ENCODE assay signal across 8 cellular contexts in genomic region chrX:47482512-47483309, GRCh38. TPM values are rescaled to one million over a fixed set of nuclear protein-coding genes. Genes with fewer than 3 reads are reported as not detected.
DNase-seq lines count a peak whose midpoint lies in the region; ATAC-seq, FAIRE-seq and TF ChIP-seq lines count a peak whose summit lies in the region.

Gene ZNF41 (minus strand): TSS chrX:47483222. CDS start chrX:47467481, 15,741 bp downstream.

- peak; percentile 86 for ATAC-seq in GM19043 (IDR thresholded peaks at IDR 0.05; ENCODE audit: low read depth, unreplicated experiment)
- ATAC-seq in HG03354 (IDR thresholded peaks at IDR 0.05; ENCODE audit: poor library complexity, severe bottlenecking, unreplicated experiment) = peak; percentile 84
- ATAC-seq in central memory CD8-positive, alpha-beta T cell (replicated peaks; ENCODE audit: extremely low read depth, poor library complexity, severe bottlenecking) = peak; percentile 92

- peak within 1 kb of the TSS; percentile 50 for H3K4me3 ChIP-seq in AG09309 (ENCODE audit: control insufficient read depth, low read depth, low read length)
- H3K4me3 ChIP-seq in kidney (ENCODE audit: low read length in 2 of 2) = peak within 1 kb of the TSS; percentile 83 to 88

- no peaks in the 10 kb centered on the region for H3K9me3 Mint-ChIP-seq in central memory CD8-positive, alpha-beta T cell

- TF ChIP-seq CTCF in AG09309 (IDR thresholded peaks at IDR 0.05; ENCODE audit: control insufficient read depth, insufficient read depth, low read depth, low read length, missing control alignments) (no peak), kidney (IDR thresholded peaks at IDR 0.05; ENCODE audit: borderline replicate concordance, extremely low read depth, insufficient read depth) (no peak)

- FAIRE-seq in kidney (lab: Jason Lieb, UNC) = no peak

- peak within 1 kb of the TSS; percentile 79 to 83 for H3K9ac ChIP-seq in kidney (ENCODE audit: low read length in 2 of 2)

- DNase-seq in AG09309 (ENCODE audit: low read depth) (no peak), NCI-H345 treated with DMSO at 0.1 percent for 48 hours (lab: John Stamatoyannopoulos, UW; ENCODE audit: unreplicated experiment) (peak; percentile 82), kidney (peak; percentile 89)
- peak; percentile 57 for DNase-seq in activated CD4-positive, CD25-positive, alpha-beta regulatory T cell treated with anti-CD3 and anti-CD28 coated beads, Interleukin-2, amount 50 U/mL, for 16 hours (ENCODE audit: low read depth, low spot score)
- peak; percentile 49 to 71 for DNase-seq in central memory CD8-positive, alpha-beta T cell (ENCODE audit: low spot score in 2 of 2)
- peak; percentile 49 to 63 for DNase-seq in stimulated activated CD4-positive, alpha-beta T cell treated with anti-CD3 and anti-CD28 coated beads, Interleukin-15, amount 100 ng/mL, for 1 hour (ENCODE audit: low read depth in 1 of 2, low spot score in 1 of 2)

- peaks cover 5% of the 10 kb centered on the region for H3K36me3 Mint-ChIP-seq in central memory CD8-positive, alpha-beta T cell (ENCODE audit: insufficient read depth)

- peak within 1 kb of the TSS; percentile 72 for H3K27ac Mint-ChIP-seq in central memory CD8-positive, alpha-beta T cell (ENCODE audit: low read depth)

- H3K4me1 ChIP-seq in kidney (ENCODE audit: control insufficient read depth in 1 of 2, insufficient read depth in 1 of 2, low read depth in 1 of 2, low read length in 2 of 2) = peaks cover 3% of the 10 kb centered on the region in 2 donors

- intact Hi-C loops in kidney (cut with DNase I) = no loop called here

- H3K27ac ChIP-seq in kidney (ENCODE audit: low read depth in 2 of 2, low read length in 2 of 2) = peak within 1 kb of the TSS; percentile 82 to 93

- H3K27me3 Mint-ChIP-seq in central memory CD8-positive, alpha-beta T cell = no peaks in the 10 kb centered on the region

- no peaks in the 10 kb centered on the region for H3K36me3 ChIP-seq in kidney (ENCODE audit: control insufficient read depth in 1 of 2, insufficient read depth in 2 of 2, low read length in 2 of 2)

- H3K4me1 Mint-ChIP-seq in central memory CD8-positive, alpha-beta T cell = peaks cover 27% of the 10 kb centered on the region

- no peaks in the 10 kb centered on the region for H3K9me3 ChIP-seq in kidney (ENCODE audit: control insufficient read depth in 1 of 2, low read length in 2 of 2)

- peak within 1 kb of the TSS; percentile 82 for H3K4me3 Mint-ChIP-seq in central memory CD8-positive, alpha-beta T cell

RNA-seq across cellular contexts. Expression of gene ZNF41, which starts in this region (rescaled TPM):
- total RNA-seq in kidney = 12.7 TPM
- polyA plus RNA-seq in kidney (ENCODE audit: insufficient read depth, low read depth, low replicate concordance) = 2.5 TPM
